8 cellular contexts compared by ENCODE assay signal in the genomic region with DNA sequence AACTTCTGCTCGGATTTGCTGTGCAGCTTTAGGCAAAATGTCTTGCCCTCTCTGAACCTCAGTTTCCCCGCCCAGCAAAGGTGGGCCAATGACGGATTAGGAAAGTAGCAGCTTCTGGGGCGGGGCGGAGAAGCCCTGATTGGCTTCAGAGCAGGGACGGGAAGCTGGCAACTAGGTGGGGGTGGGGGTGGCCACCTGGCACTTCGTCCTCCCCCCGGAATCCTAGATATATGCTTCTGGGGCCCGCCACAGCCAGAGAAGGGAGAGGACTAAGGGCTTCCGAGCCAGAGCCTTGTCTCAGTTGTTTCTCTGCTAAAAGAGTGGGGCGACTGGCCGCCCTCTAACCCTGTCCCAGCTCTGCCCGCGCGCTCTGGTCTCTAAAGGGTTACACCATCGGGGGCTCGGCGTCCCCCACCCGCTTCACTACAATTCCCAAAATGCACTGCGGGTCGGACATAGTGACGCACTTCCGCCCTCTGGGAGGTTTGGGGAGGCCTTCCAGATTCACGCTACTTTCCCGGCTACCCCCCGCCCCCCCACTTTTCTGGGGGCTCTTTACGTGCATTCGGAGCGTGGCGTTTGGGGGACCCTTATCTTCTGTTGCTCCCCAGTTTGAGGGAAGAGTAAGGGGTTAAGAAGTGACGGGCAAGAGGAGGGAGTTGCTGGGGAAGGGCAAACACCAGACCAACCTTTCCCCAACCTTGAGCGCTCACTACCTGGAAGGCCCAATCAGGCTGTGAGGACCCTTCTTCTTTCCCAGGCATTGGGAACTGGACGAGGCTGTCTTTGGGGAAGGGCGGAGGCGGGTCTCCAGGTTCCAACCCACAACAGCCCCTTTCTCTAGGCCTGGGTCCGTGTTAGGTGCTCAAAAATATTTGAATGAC. TPM values are rescaled to one million over a fixed set of nuclear protein-coding genes. Genes with fewer than 3 reads are reported as not detected.
DNase-seq lines count a peak whose midpoint lies in the region; ATAC-seq and TF ChIP-seq lines count a peak whose summit lies in the region.

No MANE protein-coding gene starts in this region.

- H3K27ac ChIP-seq in osteoblast (ENCODE audit: low read depth, low read length) (peak overlapping the region; percentile 99), testis (peak overlapping the region; percentile 86 to 87)

- peaks cover 17% of the 10 kb centered on the region for H3K4me1 Mint-ChIP-seq in activated naive CD8-positive, alpha-beta T cell (ENCODE audit: low read depth)
- peaks cover 6% of the 10 kb centered on the region for H3K4me1 Mint-ChIP-seq in glutamatergic neuron (ENCODE audit: low read depth, unreplicated experiment)

- H3K4me1 ChIP-seq in osteoblast (ENCODE audit: insufficient read depth, low read length) (peaks cover 25% of the 10 kb centered on the region), testis (peaks cover 35% of the 10 kb centered on the region)

- H3K27me3 Mint-ChIP-seq in activated naive CD8-positive, alpha-beta T cell: no peaks in the 10 kb centered on the region
- H3K27me3 Mint-ChIP-seq in glutamatergic neuron (ENCODE audit: unreplicated experiment): peaks cover 5% of the 10 kb centered on the region

- no peak for TF ChIP-seq POLR2A in testis (IDR thresholded peaks at IDR 0.05)

- no peaks in the 10 kb centered on the region for H3K9me3 ChIP-seq in osteoblast (ENCODE audit: low read depth, low read length)
- no peaks in the 10 kb centered on the region for H3K9me3 ChIP-seq in testis

- ATAC-seq in HG02571 (IDR thresholded peaks at IDR 0.05; ENCODE audit: unreplicated experiment) (peak; percentile 43), SK-N-SH treated with all-trans-retinoic acid at 6 μM for 48 hours (peak; percentile 82)

- peak overlapping the region; percentile 99 for H2AFZ ChIP-seq in osteoblast (ENCODE audit: low read length)

- H3K36me3 ChIP-seq in osteoblast (ENCODE audit: insufficient read depth, low read length) (peaks cover 5% of the 10 kb centered on the region), testis (ENCODE audit: low read depth, missing control alignments) (no peaks in the 10 kb centered on the region)

- TF ChIP-seq CTCF in glutamatergic neuron (IDR thresholded peaks at IDR 0.05; ENCODE audit: partially characterized antibody, unreplicated experiment) (no peak), osteoblast (IDR thresholded peaks at IDR 0.05; ENCODE audit: extremely low read depth, low read depth, low read length) (no peak), testis (IDR thresholded peaks at IDR 0.05) (no peak)

- H3K9me3 Mint-ChIP-seq in activated naive CD8-positive, alpha-beta T cell (ENCODE audit: low read depth): no peaks in the 10 kb centered on the region
- peaks cover 6% of the 10 kb centered on the region for H3K9me3 Mint-ChIP-seq in glutamatergic neuron (ENCODE audit: unreplicated experiment)

- H4K20me1 ChIP-seq in osteoblast (ENCODE audit: insufficient read depth, low read length): peaks cover 24% of the 10 kb centered on the region

- 0 to 3% methylated on average over 29 to 36 of the region's 36 CpGs for WGBS in testis, 2 donors

- H3K27me3 ChIP-seq in osteoblast (ENCODE audit: insufficient read depth, low read length) (no peaks in the 10 kb centered on the region), testis (no peaks in the 10 kb centered on the region)

- H3K4me3 ChIP-seq in osteoblast (ENCODE audit: insufficient read depth, low read length) (peak overlapping the region; percentile 80), testis (peak overlapping the region; percentile 75 to 84)

- peaks cover 17% of the 10 kb centered on the region for H3K79me2 ChIP-seq in osteoblast (ENCODE audit: insufficient read depth, low read length)

- intact Hi-C loops in testis (cut with DNase I; ENCODE audit: low total_unique reads): loop anchor here (10.0 kb wide), 1 partner anchor 112 kb away; no protein-coding TSS in a partner anchor

- H3K4me3 Mint-ChIP-seq in activated naive CD8-positive, alpha-beta T cell: peak overlapping the region; percentile 97
- peak overlapping the region; percentile 96 for H3K4me3 Mint-ChIP-seq in glutamatergic neuron (ENCODE audit: unreplicated experiment)

- peak overlapping the region; percentile 94 for H3K27ac Mint-ChIP-seq in activated naive CD8-positive, alpha-beta T cell
- H3K27ac Mint-ChIP-seq in glutamatergic neuron (ENCODE audit: unreplicated experiment): peak overlapping the region; percentile 93

- H3K36me3 Mint-ChIP-seq in activated naive CD8-positive, alpha-beta T cell: peaks cover 6% of the 10 kb centered on the region
- no peaks in the 10 kb centered on the region for H3K36me3 Mint-ChIP-seq in glutamatergic neuron (ENCODE audit: unreplicated experiment)

- peak overlapping the region; percentile 99 for H3K4me2 ChIP-seq in osteoblast (ENCODE audit: insufficient read depth, low read length)

- DNase-seq in GM03348 (ENCODE audit: low spot score) (peak; percentile 94), NCI-H1105 (lab: John Stamatoyannopoulos, UW) (peak; percentile 85), glutamatergic neuron (peak; percentile 92), osteoblast (ENCODE audit: insufficient read length, low spot score, missing footprints) (peak; percentile 99), testis (peak; percentile 93)

TF ChIP-seq in SK-N-SH treated with all-trans-retinoic acid at 6 μM for 48 hours, 23 proteins besides CTCF, POLR2A, EP300 and RAD21 (continues in another document):
- TF ChIP-seq GLIS3 (CRISPR knock-in tag; IDR thresholded peaks at IDR 0.05) (0 out of 2 replicates have a peak, but pooled peaks have one; percentile 47), CSDC2 (CRISPR knock-in tag; IDR thresholded peaks at IDR 0.05) (peak; percentile 71; the same call in 1 of the 2 replicates), PPARA (CRISPR knock-in tag; IDR thresholded peaks at IDR 0.05; ENCODE audit: borderline replicate concordance) (no peak), ZFP3 (CRISPR knock-in tag; IDR thresholded peaks at IDR 0.05) (no peak)
- TF ChIP-seq, protein P1, sequence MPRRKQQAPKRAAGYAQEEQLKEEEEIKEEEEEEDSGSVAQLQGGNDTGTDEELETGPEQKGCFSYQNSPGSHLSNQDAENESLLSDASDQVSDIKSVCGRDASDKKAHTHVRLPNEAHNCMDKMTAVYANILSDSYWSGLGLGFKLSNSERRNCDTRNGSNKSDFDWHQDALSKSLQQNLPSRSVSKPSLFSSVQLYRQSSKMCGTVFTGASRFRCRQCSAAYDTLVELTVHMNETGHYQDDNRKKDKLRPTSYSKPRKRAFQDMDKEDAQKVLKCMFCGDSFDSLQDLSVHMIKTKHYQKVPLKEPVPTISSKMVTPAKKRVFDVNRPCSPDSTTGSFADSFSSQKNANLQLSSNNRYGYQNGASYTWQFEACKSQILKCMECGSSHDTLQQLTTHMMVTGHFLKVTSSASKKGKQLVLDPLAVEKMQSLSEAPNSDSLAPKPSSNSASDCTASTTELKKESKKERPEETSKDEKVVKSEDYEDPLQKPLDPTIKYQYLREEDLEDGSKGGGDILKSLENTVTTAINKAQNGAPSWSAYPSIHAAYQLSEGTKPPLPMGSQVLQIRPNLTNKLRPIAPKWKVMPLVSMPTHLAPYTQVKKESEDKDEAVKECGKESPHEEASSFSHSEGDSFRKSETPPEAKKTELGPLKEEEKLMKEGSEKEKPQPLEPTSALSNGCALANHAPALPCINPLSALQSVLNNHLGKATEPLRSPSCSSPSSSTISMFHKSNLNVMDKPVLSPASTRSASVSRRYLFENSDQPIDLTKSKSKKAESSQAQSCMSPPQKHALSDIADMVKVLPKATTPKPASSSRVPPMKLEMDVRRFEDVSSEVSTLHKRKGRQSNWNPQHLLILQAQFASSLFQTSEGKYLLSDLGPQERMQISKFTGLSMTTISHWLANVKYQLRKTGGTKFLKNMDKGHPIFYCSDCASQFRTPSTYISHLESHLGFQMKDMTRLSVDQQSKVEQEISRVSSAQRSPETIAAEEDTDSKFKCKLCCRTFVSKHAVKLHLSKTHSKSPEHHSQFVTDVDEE (CRISPR knock-in tag; IDR thresholded peaks at IDR 0.05): peak; percentile 20; the same call in 1 of the 2 replicates
- TF ChIP-seq, protein P2, sequence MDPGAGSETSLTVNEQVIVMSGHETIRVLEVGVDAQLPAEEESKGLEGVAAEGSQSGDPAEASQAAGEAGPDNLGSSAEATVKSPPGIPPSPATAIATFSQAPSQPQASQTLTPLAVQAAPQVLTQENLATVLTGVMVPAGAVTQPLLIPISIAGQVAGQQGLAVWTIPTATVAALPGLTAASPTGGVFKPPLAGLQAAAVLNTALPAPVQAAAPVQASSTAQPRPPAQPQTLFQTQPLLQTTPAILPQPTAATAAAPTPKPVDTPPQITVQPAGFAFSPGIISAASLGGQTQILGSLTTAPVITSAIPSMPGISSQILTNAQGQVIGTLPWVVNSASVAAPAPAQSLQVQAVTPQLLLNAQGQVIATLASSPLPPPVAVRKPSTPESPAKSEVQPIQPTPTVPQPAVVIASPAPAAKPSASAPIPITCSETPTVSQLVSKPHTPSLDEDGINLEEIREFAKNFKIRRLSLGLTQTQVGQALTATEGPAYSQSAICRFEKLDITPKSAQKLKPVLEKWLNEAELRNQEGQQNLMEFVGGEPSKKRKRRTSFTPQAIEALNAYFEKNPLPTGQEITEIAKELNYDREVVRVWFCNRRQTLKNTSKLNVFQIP (CRISPR knock-in tag; IDR thresholded peaks at IDR 0.05; ENCODE audit: borderline replicate concordance, low read depth): no peak

RNA-seq across cellular contexts. Expression of a gene that starts 0.7 kb away (rescaled TPM):
- 19.2 TPM for total RNA-seq in glutamatergic neuron (ENCODE audit: unreplicated experiment)
- 28.6 and 35.8 TPM in 2 replicates for total RNA-seq in osteoblast
- 10 to 100 TPM; 36.0 to 48.3 TPM for total RNA-seq in testis
- polyA plus RNA-seq in testis (ENCODE audit: insufficient read depth, low read depth, low replicate concordance): 13.8 TPM

RNA-seq across cellular contexts. Expression of a gene that starts 15.7 kb away (rescaled TPM):
- total RNA-seq in glutamatergic neuron (ENCODE audit: unreplicated experiment) (7.1 TPM), osteoblast (2.1 and 3.3 TPM in 2 replicates), testis (10 to 100 TPM in 1 of 2 donors, 1 to 10 TPM in 1; 9.4 to 11.1 TPM)
- polyA plus RNA-seq in testis (ENCODE audit: insufficient read depth, low read depth, low replicate concordance): 9.5 TPM

RNA-seq across cellular contexts. Expression of a gene that starts 22.5 kb away (rescaled TPM):
- total RNA-seq in glutamatergic neuron (ENCODE audit: unreplicated experiment) (1.0 TPM), osteoblast (not detected in 2 replicates), testis (1 to 10 TPM; 1.5 to 1.7 TPM)
- 1.7 TPM for polyA plus RNA-seq in testis (ENCODE audit: insufficient read depth, low read depth, low replicate concordance)

RNA-seq across cellular contexts. Expression of a gene that starts 23.7 kb away (rescaled TPM):
- total RNA-seq in glutamatergic neuron (ENCODE audit: unreplicated experiment) (78.1 TPM), osteoblast (30.6 and 42.0 TPM in 2 replicates), testis (100 to 1,000 TPM; 123 to 142 TPM)
- polyA plus RNA-seq in testis (ENCODE audit: insufficient read depth, low read depth, low replicate concordance): 195 TPM

RNA-seq across cellular contexts. Expression of a gene that starts 27.9 kb away (rescaled TPM):
- total RNA-seq in glutamatergic neuron (ENCODE audit: unreplicated experiment): not detected
- not detected in 2 replicates for total RNA-seq in osteoblast
- 1 to 10 TPM; 4.8 to 5.1 TPM for total RNA-seq in testis
- polyA plus RNA-seq in testis (ENCODE audit: insufficient read depth, low read depth, low replicate concordance): 4.8 TPM

Comparison
In these comparisons a context has a peak if more than half of its experiments do, and no peak if none do; other contexts are left out.
1. Peak in every context shown above with its lines: DNase-seq, ATAC-seq, H3K4me3 ChIP-seq and H3K27ac ChIP-seq.